Comparison of ENCODE assay signal across 16 cellular contexts in the genomic region with DNA sequence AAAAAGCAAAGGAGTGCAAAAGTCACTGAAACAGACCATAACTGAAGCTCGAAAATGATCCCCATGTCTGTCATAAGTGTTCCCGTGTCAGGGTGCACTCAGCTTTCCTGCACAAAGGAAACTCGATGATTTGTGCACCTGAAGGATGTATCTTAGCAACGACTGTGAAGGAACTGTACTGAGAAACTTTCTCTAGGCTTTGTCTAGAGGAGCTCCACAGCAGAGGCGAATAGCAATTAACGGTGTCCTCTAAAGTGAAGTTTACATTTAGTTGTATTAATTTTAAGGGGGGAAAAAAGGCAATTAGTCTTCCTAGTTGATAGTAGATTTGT. TPM values are rescaled to one million over a fixed set of nuclear protein-coding genes. Genes with fewer than 3 reads are reported as not detected.
DNase-seq lines count a peak whose midpoint lies in the region; ATAC-seq and TF ChIP-seq lines count a peak whose summit lies in the region.
"Had no signal": no experiment of that assay in that cellular context is flagged by ENCODE, and none has a peak within 500 bp of the region (broad histone marks: within the 10 kb centered on the region; RNA-seq: fewer than 3 reads in every experiment).

No MANE protein-coding gene starts in this region.

- ATAC-seq in left lobe of liver (peak; percentile 44), lower lobe of right lung (no peak), GM18520 (IDR thresholded peaks at IDR 0.05; ENCODE audit: unreplicated experiment) (no peak)

- WGBS in transverse colon (ENCODE audit: low coverage in 1 of 2), 2 donors: 38 to 59% methylated on average over 6 of the region's 6 CpGs

- no peak for TF ChIP-seq CTCF in transverse colon (IDR thresholded peaks at IDR 0.05)
- no peak for TF ChIP-seq CTCF in lower lobe of right lung (IDR thresholded peaks at IDR 0.05)

- in situ Hi-C loops in transverse colon (cut with MboI; ENCODE audit: low pct_ligation_motif_present in 1 of 4, low pct_unique_long_range_greater_than_20kb in 1 of 4, low sequenced_read_pairs in 3 of 4): loop anchor here in 2 of 4 donors (25.0 kb wide), 1 partner anchor 315 kb away; a partner anchor contains a TSS

- intact Hi-C loops in transverse colon (cut with DNase I; ENCODE audit: low total_unique reads) (no loop called here), lower lobe of right lung (cut with DNase I) (no loop called here)

- H3K4me1 ChIP-seq in transverse colon (peaks cover 3 to 41% (median 13%) of the 10 kb centered on the region in 4 donors), lower lobe of right lung (no peaks in the 10 kb centered on the region)

- H3K27ac ChIP-seq in transverse colon (peak overlapping the region; percentile 41 to 69 (median 64)), lower lobe of right lung (no peak overlapping the region)
- H3K27ac ChIP-seq: brain microvascular endothelial cell had no signal

- H3K36me3 ChIP-seq in transverse colon: no peaks in the 10 kb centered on the region
- no peaks in the 10 kb centered on the region for H3K36me3 ChIP-seq in lower lobe of right lung
- H3K36me3 ChIP-seq: brain microvascular endothelial cell, esophagus muscularis mucosa had no signal

- DNase-seq in NCI-H748 (lab: John Stamatoyannopoulos, UW; ENCODE audit: unreplicated experiment): peak; percentile 44
- no peak for DNase-seq in NCI-H748 treated with DMSO at 0.1 percent for 48 hours (lab: John Stamatoyannopoulos, UW)
- peak; percentile 41 for DNase-seq in NCI-H774 (lab: John Stamatoyannopoulos, UW)
- no peak for DNase-seq in left lobe of liver (ENCODE audit: low spot score)
- no peak for DNase-seq in transverse colon
- DNase-seq in NCI-H524 treated with DMSO at 0.1 percent for 48 hours (lab: John Stamatoyannopoulos, UW): no peak
- DNase-seq in lower lobe of right lung: no peak
- DNase-seq: activated CD4-positive, alpha-beta memory T cell treated with anti-CD3 and anti-CD28 coated beads, Interleukin-2, amount 10 ng/mL, durations not matched to agents 7 days and 5 days; activated T-cell treated with anti-CD3 and anti-CD28 coated beads, Interleukin-2, amount 50 U/mL, for 24 hours; brain microvascular endothelial cell; CD4-positive, alpha-beta T cell; EL; stimulated activated CD4-positive, alpha-beta T cell treated with anti-CD3 and anti-CD28 coated beads, Interleukin-2, amount 100 ng/mL, for 24 hours; SW 1271 had no signal

- H3K4me3 ChIP-seq in transverse colon: no peak overlapping the region
- no peak overlapping the region for H3K4me3 ChIP-seq in lower lobe of right lung
- H3K4me3 ChIP-seq: esophagus muscularis mucosa had no signal

- H3K27me3 ChIP-seq in transverse colon: no peaks in the 10 kb centered on the region
- no peaks in the 10 kb centered on the region for H3K27me3 ChIP-seq in lower lobe of right lung (ENCODE audit: low read depth)
- H3K27me3 ChIP-seq: brain microvascular endothelial cell, esophagus muscularis mucosa had no signal

- no peak for TF ChIP-seq EP300 in transverse colon (IDR thresholded peaks at IDR 0.05; ENCODE audit: low read depth)

- no peaks in the 10 kb centered on the region for H3K9me3 ChIP-seq in transverse colon
- H3K9me3 ChIP-seq in lower lobe of right lung: no peaks in the 10 kb centered on the region
- H3K9me3 ChIP-seq: esophagus muscularis mucosa had no signal

- TF ChIP-seq POLR2A in transverse colon (IDR thresholded peaks at IDR 0.05): no peak

RNA-seq across cellular contexts. Expression of a gene that starts 24.2 kb away (rescaled TPM):
- 6.4 TPM for total RNA-seq in left lobe of liver
- 10 to 100 TPM in 3 of 4 donors, 1 to 10 TPM in 1; 8.2 to 42.0 (median 23.2) TPM for total RNA-seq in transverse colon
- 29.3 TPM for total RNA-seq in lower lobe of right lung

RNA-seq across cellular contexts. Expression of a gene that starts 49.6 kb away (rescaled TPM):
- total RNA-seq in left lobe of liver: 0.60 TPM
- 1 to 10 TPM in 3 of 4 donors, under 1 TPM in 1; 0.40 to 2.0 (median 1.4) TPM for total RNA-seq in transverse colon
- total RNA-seq in lower lobe of right lung: 2.5 TPM

Comparison
In these comparisons a context has a peak if more than half of its experiments do, and no peak if none do; other contexts are left out.
1. DNase-seq: peak in NCI-H748 (single experiment) and NCI-H774 (single experiment); none in NCI-H748 treated with DMSO at 0.1 percent for 48 hours (single experiment), left lobe of liver (single experiment), transverse colon (single experiment), NCI-H524 treated with DMSO at 0.1 percent for 48 hours (single experiment) and lower lobe of right lung (single experiment).